Comparison of ENCODE assay signal across 21 cellular contexts in the genomic region with DNA sequence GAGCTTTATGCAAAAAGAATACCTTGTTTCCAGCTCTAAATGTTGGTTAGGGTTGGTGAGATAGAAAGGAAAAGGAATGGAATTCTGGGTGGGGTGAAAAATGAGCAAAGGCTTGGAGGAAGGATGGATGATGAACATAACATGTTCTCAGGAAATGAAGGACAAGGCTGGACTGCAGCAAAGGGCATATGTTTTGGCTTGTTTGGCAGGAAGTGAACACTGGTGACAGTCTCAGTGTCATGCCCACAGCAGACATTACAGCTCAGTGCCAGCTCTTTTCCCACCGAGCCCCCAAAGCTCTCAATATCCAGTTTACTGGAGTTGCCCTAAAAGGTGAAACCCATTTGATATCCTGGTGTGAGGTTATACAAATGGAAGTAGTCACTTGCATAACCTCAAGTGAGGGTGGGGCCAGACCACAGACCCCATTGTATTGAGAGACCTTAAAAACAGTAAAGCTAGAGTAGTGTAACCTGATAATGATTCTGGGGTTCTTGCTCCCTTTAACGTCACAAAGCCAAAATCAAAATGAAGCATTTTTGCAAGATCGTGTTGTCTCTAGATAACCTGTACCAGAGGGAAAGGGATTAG.
A peak's percentile ranks its signal among the peaks of the same experiment; 100 is the strongest.
DNase-seq lines count a peak whose midpoint lies in the region; TF ChIP-seq lines count a peak whose summit lies in the region.
"Had no signal": no experiment of that assay in that cellular context is flagged by ENCODE, and none has a peak within 500 bp of the region (broad histone marks: within the 10 kb centered on the region; RNA-seq: fewer than 3 reads in every experiment).

No MANE protein-coding gene starts in this region.

- POLR2A ChIA-PET in GM10248 (lab: Yijun Ruan, JAX), result no interaction called here

- H3K9me3 ChIP-seq in iPS-20b (ENCODE audit: insufficient read depth, low read depth, low read length), result no peaks in the 10 kb centered on the region
- H3K9me3 ChIP-seq in breast epithelium, result no peaks in the 10 kb centered on the region
- H3K9me3 ChIP-seq: ascending aorta, tibial artery had no signal

- intact Hi-C loops in breast epithelium (cut with DNase I; ENCODE audit: low total_unique reads), result no loop called here

- CTCF ChIA-PET in GM10248 (lab: Yijun Ruan, JAX), result interaction anchor here (1.5 kb wide), 1 partner anchor 303 kb away, joined by 3 read pairs; no protein-coding TSS in a partner anchor

- peak; percentile 46 for DNase-seq in H7
- peak; percentile 29 for DNase-seq in cerebellar cortex (ENCODE audit: low spot score)
- DNase-seq in breast epithelium (ENCODE audit: low spot score in 2 of 2), result no peak
- no peak for DNase-seq in GM10248 (ENCODE audit: extremely low spot score)
- DNase-seq in effector CD8-positive, alpha-beta T cell (lab: John Stamatoyannopoulos, UW), result no peak
- DNase-seq: activated CD4-positive, alpha-beta T cell treated with anti-CD3 and anti-CD28 coated beads, Interleukin-2, amount 10 ng/mL, durations not matched to agents 7 days and 5 days; CD4-positive, CD25-positive, alpha-beta regulatory T cell; cerebellar nuclear complex; foreskin fibroblast; HFFc6; islet precursor cell; NCI-H1105; NCI-H2029; NCI-H510A treated with DMSO at 0.1 percent for 48 hours; stimulated activated CD4-positive, alpha-beta T cell treated with anti-CD3 and anti-CD28 coated beads, Interleukin-15, amount 100 ng/mL, for 24 hours; stimulated activated naive CD8-positive, alpha-beta T cell treated with anti-CD3 and anti-CD28 coated beads, Interleukin-15, amount 100 ng/mL, for 72 hours; tibial artery had no signal

- H3K27ac ChIP-seq in C4-2B (peak overlapping the region; percentile 62; the same call in 1 of the 2 replicates), iPS-20b (ENCODE audit: low read length) (no peak overlapping the region), breast epithelium (no peak overlapping the region)
- H3K27ac ChIP-seq: ascending aorta, tibial artery had no signal

- H3K27me3 ChIP-seq in H7 (ENCODE audit: control insufficient read depth, insufficient read depth, low read length) (no peaks in the 10 kb centered on the region; the same call in 1 of the 2 replicates), iPS-20b (ENCODE audit: insufficient read depth, low read length) (no peaks in the 10 kb centered on the region), breast epithelium (no peaks in the 10 kb centered on the region)
- H3K27me3 ChIP-seq: ascending aorta, tibial artery had no signal

- H3K4me1 ChIP-seq in iPS-20b (ENCODE audit: insufficient read depth, low read length) (peaks cover 14% of the 10 kb centered on the region; the same call in 1 of the 2 replicates), breast epithelium (no peaks in the 10 kb centered on the region)
- H3K4me1 ChIP-seq: ascending aorta had no signal

- H3K9ac ChIP-seq in iPS-20b (ENCODE audit: low read depth, low read length), result no peak overlapping the region

- H3K36me3 ChIP-seq in H7 (replicated peaks; ENCODE audit: control insufficient read depth, insufficient read depth, low read length), result no peaks in the 10 kb centered on the region
- H3K36me3 ChIP-seq in iPS-20b (ENCODE audit: insufficient read depth, low read depth, low read length), result no peaks in the 10 kb centered on the region
- H3K36me3 ChIP-seq in breast epithelium, result peaks cover 3% of the 10 kb centered on the region

- TF ChIP-seq POLR2A in breast epithelium (IDR thresholded peaks at IDR 0.05), result no peak

- H3K4me3 ChIP-seq in H7 (ENCODE audit: insufficient read depth, low read depth, low read length) (no peak overlapping the region), iPS-20b (ENCODE audit: low read length) (peak overlapping the region; percentile 13; the same call in 1 of the 2 replicates), breast epithelium (no peak overlapping the region)
- H3K4me3 ChIP-seq: ascending aorta, lung, tibial artery had no signal

- TF ChIP-seq CTCF in C4-2B (conservative IDR thresholded peaks at IDR 0.05) (no peak), breast epithelium (IDR thresholded peaks at IDR 0.05) (no peak), GM10248 (IDR thresholded peaks at IDR 0.05; ENCODE audit: control extremely low read depth, extremely low read depth, low read depth, missing control alignments) (no peak)

Comparison
In these comparisons a context has a peak if more than half of its experiments do, and no peak if none do; other contexts are left out.
1. DNase-seq: peak in H7 (single experiment) and cerebellar cortex (single experiment); none in breast epithelium (0 of 2), GM10248 (single experiment) and effector CD8-positive, alpha-beta T cell (single experiment).